ENCODE assay signal across 9 cellular contexts in genomic region chr4:147794787-147795413, GRCh38.
DNase-seq lines count a peak whose midpoint lies in the region; ATAC-seq and TF ChIP-seq lines count a peak whose summit lies in the region.
"Had no signal": no experiment of that assay in that cellular context is flagged by ENCODE, and none has a peak within 500 bp of the region (broad histone marks: within the 10 kb centered on the region; RNA-seq: fewer than 3 reads in every experiment).

No MANE protein-coding gene starts in this region.

- no peak overlapping the region for H3K27ac ChIP-seq in body of pancreas

- H3K4me1 Mint-ChIP-seq in natural killer cell treated with Interleukin-12 subunit alpha and Interleukin-12 subunit beta and Interleukin-15 and Interleukin-18, amount 100 ng/mL, for 72 hours (ENCODE audit: low read depth in 2 of 2), result peaks cover 46 to 61% of the 10 kb centered on the region in 2 donors

- peaks cover 0 to 8% of the 10 kb centered on the region in 2 donors for H3K27me3 Mint-ChIP-seq in natural killer cell treated with Interleukin-12 subunit alpha and Interleukin-12 subunit beta and Interleukin-15 and Interleukin-18, amount 100 ng/mL, for 72 hours

- no peak for TF ChIP-seq CTCF in body of pancreas (IDR thresholded peaks at IDR 0.05)

- no peaks in the 10 kb centered on the region for H3K9me3 ChIP-seq in body of pancreas

- WGBS in body of pancreas, 2 donors, result 62 to 69% methylated on average over 5 of the region's 5 CpGs

- peaks cover 18% of the 10 kb centered on the region for H3K4me1 ChIP-seq in body of pancreas

- H3K9me3 Mint-ChIP-seq in natural killer cell treated with Interleukin-12 subunit alpha and Interleukin-12 subunit beta and Interleukin-15 and Interleukin-18, amount 100 ng/mL, for 72 hours, result no peaks in the 10 kb centered on the region

- peak overlapping the region; percentile 41 to 45 for H3K27ac Mint-ChIP-seq in natural killer cell treated with Interleukin-12 subunit alpha and Interleukin-12 subunit beta and Interleukin-15 and Interleukin-18, amount 100 ng/mL, for 72 hours

- H3K4me3 Mint-ChIP-seq in natural killer cell treated with Interleukin-12 subunit alpha and Interleukin-12 subunit beta and Interleukin-15 and Interleukin-18, amount 100 ng/mL, for 72 hours, result peak overlapping the region; percentile 87

- no peak for TF ChIP-seq POLR2A in body of pancreas (IDR thresholded peaks at IDR 0.05)

- intact Hi-C loops in body of pancreas (cut with DNase I), result no loop called here

- H3K36me3 Mint-ChIP-seq in natural killer cell treated with Interleukin-12 subunit alpha and Interleukin-12 subunit beta and Interleukin-15 and Interleukin-18, amount 100 ng/mL, for 72 hours, result peaks cover 6% of the 10 kb centered on the region

- no peak overlapping the region for H3K4me3 ChIP-seq in body of pancreas

- no peaks in the 10 kb centered on the region for H3K36me3 ChIP-seq in body of pancreas (replicated peaks in 1 of 2; ENCODE audit: insufficient read depth in 1 of 2, low read depth in 2 of 2)

- DNase-seq in natural killer cell treated with Interleukin-12 subunit alpha and Interleukin-12 subunit beta and Interleukin-15 and Interleukin-18, amount 100 ng/mL, for 72 hours (ENCODE audit: low spot score), result no peak
- DNase-seq in NCI-H1092 treated with DMSO at 0.1 percent for 48 hours (lab: John Stamatoyannopoulos, UW), result no peak
- DNase-seq in body of pancreas, result no peak
- DNase-seq in MV-4-11 (lab: John Stamatoyannopoulos, UW), result no peak
- DNase-seq: caudate nucleus, IMR-90 had no signal

- no peaks in the 10 kb centered on the region for H3K27me3 ChIP-seq in body of pancreas

- ATAC-seq in GM18868 (IDR thresholded peaks at IDR 0.05; ENCODE audit: unreplicated experiment), result peak; percentile 71
- peak; percentile 78 for ATAC-seq in GM21619 (IDR thresholded peaks at IDR 0.05; ENCODE audit: unreplicated experiment)
- ATAC-seq in HG03432 (IDR thresholded peaks at IDR 0.05; ENCODE audit: unreplicated experiment), result peak; percentile 82
- peak; percentile 68 to 69 for ATAC-seq in natural killer cell treated with Interleukin-12 subunit alpha and Interleukin-12 subunit beta and Interleukin-15 and Interleukin-18, amount 100 ng/mL, for 72 hours
- no peak for ATAC-seq in body of pancreas
